27 cellular contexts compared by ENCODE assay signal in the genomic region with DNA sequence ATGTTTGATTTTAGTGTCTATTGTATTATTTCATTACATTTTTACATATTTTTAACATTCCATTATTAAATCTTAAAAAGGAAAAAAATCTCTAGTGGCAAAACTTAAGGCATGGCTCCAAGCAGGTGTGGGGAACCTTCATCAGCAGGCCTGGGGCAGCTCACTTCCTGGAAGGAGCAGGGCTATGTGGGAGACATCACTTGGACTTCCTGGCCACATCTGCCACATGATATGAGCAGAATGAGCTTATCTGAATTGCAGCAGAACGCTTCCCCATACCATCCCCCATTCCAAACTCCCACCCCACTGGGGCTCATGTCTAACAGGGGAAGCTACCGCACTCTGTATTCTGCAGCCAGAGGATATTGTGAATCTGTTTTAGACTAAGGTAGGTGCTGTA. TPM values are rescaled to one million over a fixed set of nuclear protein-coding genes. Genes with fewer than 3 reads are reported as not detected.
"Had no signal": no experiment of that assay in that cellular context is flagged by ENCODE, and none has a peak within 500 bp of the region (broad histone marks: within the 10 kb centered on the region; RNA-seq: fewer than 3 reads in every experiment).

No MANE protein-coding gene starts in this region.

- DNase-seq: Kasumi-1; MV-4-11; NCI-H1048; NCI-H1105; NCI-H1417; NCI-H1436 treated with DMSO at 0.1 percent for 48 hours; NCI-H1694; NCI-H1930; NCI-H2081; NCI-H2107; NCI-H2227 treated with DMSO at 0.1 percent for 48 hours; NCI-H524; NCI-H526 treated with DMSO at 0.1 percent for 48 hours; NCI-H774; NK-92 treated with Interleukin-12 subunit alpha and Interleukin-12 subunit beta, amount 100 ng/mL, for 24 hours; Right ventricle myocardium superior; RPMI8226; SK-N-SH; SW 1271; T-helper 1 cell had no signal

- FAIRE-seq: RCC 7860 had no signal

- H3K9ac ChIP-seq: KMS-11, SK-N-SH had no signal

- H3K27ac ChIP-seq: KMS-11 had no signal

- H3K4me2 ChIP-seq: KMS-11, SK-N-SH had no signal

RNA-seq across cellular contexts. Expression of gene KCNA1, which starts 35.0 kb away (rescaled TPM):
- total RNA-seq: HT-29, MCF 10A, NCI-H460, OCI-LY7, Right ventricle myocardium superior, SK-MEL-5 had no signal
- polyA plus RNA-seq: SK-N-SH had no signal
